8 cellular contexts compared by ENCODE assay signal in the genomic region with DNA sequence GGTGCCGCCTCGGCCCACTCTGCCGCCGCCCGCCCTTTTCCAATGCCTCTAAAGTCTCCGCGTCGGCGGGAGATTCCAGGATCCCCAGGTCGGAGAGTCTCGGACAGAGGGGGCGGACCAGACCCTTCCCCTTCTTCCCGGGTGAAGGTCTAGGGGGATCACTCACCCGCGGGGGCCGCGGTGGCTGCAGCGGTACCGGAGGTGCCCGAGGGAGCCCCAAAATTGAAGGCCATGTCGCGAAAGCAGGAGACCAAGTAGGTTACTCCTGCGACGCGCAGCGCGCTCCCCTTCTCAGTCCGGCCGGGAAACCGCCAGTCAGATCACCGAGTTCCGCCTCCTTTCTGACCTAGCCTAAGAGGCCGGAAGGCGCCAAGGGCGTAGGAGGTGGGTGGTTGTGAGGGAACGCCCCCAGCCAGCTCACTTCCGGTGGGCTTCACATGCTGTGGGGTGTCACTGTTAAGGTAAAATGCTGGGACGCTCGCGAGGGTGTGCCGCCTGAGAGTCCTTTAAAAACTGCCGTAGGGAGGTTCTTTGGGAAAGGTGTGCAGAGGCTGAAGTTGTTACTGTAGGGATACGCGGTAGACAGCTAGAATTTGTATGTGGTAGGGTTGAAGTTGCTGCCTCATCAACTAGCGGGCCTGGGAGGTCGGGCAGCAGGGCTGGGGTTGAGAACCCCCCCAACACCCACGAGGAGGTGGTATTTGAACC. TPM values are rescaled to one million over a fixed set of nuclear protein-coding genes. Genes with fewer than 3 reads are reported as not detected.
DNase-seq lines count a peak whose midpoint lies in the region; ATAC-seq and TF ChIP-seq lines count a peak whose summit lies in the region.

A gene with protein sequence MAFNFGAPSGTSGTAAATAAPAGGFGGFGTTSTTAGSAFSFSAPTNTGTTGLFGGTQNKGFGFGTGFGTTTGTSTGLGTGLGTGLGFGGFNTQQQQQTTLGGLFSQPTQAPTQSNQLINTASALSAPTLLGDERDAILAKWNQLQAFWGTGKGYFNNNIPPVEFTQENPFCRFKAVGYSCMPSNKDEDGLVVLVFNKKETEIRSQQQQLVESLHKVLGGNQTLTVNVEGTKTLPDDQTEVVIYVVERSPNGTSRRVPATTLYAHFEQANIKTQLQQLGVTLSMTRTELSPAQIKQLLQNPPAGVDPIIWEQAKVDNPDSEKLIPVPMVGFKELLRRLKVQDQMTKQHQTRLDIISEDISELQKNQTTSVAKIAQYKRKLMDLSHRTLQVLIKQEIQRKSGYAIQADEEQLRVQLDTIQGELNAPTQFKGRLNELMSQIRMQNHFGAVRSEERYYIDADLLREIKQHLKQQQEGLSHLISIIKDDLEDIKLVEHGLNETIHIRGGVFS (minus strand): TSS at position 256 of the 708 bp plus-strand sequence. CDS start 23 bp downstream, at position 233.

- TF ChIP-seq CTCF in CD8-positive, alpha-beta T cell (IDR thresholded peaks at IDR 0.05): no peak
- TF ChIP-seq CTCF in lower lobe of right lung (IDR thresholded peaks at IDR 0.05): no peak

- intact Hi-C loops in CD8-positive, alpha-beta T cell (cut with DNase I, micrococcal nuclease): loop anchor here (1.0 to 10.0 kb wide), 13 partner anchors 65 to 1714 kb away; a partner anchor contains a TSS
- intact Hi-C loops in lower lobe of right lung (cut with DNase I): no loop called here

- POLR2A ChIA-PET in CD8-positive, alpha-beta T cell (lab: Charles Lee): interaction anchor here (0.9 to 1.9 kb wide), 8 partner anchors 10 to 1045 kb away, joined by 3 to 16 read pairs (median 4); a partner anchor contains a TSS

- H3K4me1 ChIP-seq in CD8-positive, alpha-beta T cell (ENCODE audit: insufficient read depth, low read length): peaks cover 29% of the 10 kb centered on the region
- H3K4me1 ChIP-seq in lower lobe of right lung: peaks cover 28% of the 10 kb centered on the region

- H3K4me3 ChIP-seq in CD8-positive, alpha-beta T cell (ENCODE audit: low read depth, low read length): peak within 1 kb of the TSS; percentile 66
- H3K4me3 ChIP-seq in lower lobe of right lung: peak within 1 kb of the TSS; percentile 86

- no peaks in the 10 kb centered on the region for H3K36me3 ChIP-seq in CD8-positive, alpha-beta T cell (ENCODE audit: insufficient read depth, low read length)
- H3K36me3 ChIP-seq in lower lobe of right lung: peaks cover 10% of the 10 kb centered on the region

- no peaks in the 10 kb centered on the region for H3K9me3 Mint-ChIP-seq in CD8-positive, alpha-beta T cell

- no peaks in the 10 kb centered on the region for H3K27me3 ChIP-seq in CD8-positive, alpha-beta T cell (ENCODE audit: insufficient read depth, low read length)
- no peaks in the 10 kb centered on the region for H3K27me3 ChIP-seq in lower lobe of right lung (ENCODE audit: low read depth)

- peak within 1 kb of the TSS; percentile 96 for H3K27ac Mint-ChIP-seq in CD8-positive, alpha-beta T cell

- H3K4me3 Mint-ChIP-seq in CD8-positive, alpha-beta T cell: peak within 1 kb of the TSS; percentile 96

- peaks cover 45% of the 10 kb centered on the region for H3K4me1 Mint-ChIP-seq in CD8-positive, alpha-beta T cell (ENCODE audit: low read depth)

- peak within 1 kb of the TSS; percentile 90 for H3K27ac ChIP-seq in CD8-positive, alpha-beta T cell (ENCODE audit: low read depth, low read length)
- H3K27ac ChIP-seq in lower lobe of right lung: peak within 1 kb of the TSS; percentile 93

- peak; percentile 98 for ATAC-seq in CD8-positive, alpha-beta T cell
- ATAC-seq in GM19467 (IDR thresholded peaks at IDR 0.05; ENCODE audit: unreplicated experiment) (peak; percentile 98), lower lobe of right lung (peak; percentile 99 to 100)

- H3K36me3 Mint-ChIP-seq in CD8-positive, alpha-beta T cell: peaks cover 20% of the 10 kb centered on the region

- DNase-seq in CD8-positive, alpha-beta T cell: peak; percentile 91 to 96 (median 94)
- DNase-seq in HS-27A (ENCODE audit: low read depth) (peak; percentile 90), NK-92 (lab: John Stamatoyannopoulos, UW; ENCODE audit: unreplicated experiment) (peak; percentile 58), lower lobe of right lung (peak; percentile 97)
- peak; percentile 86 to 89 for DNase-seq in activated CD8-positive, alpha-beta memory T cell treated with anti-CD3 and anti-CD28 coated beads for 1 hour (ENCODE audit: extremely low read depth in 1 of 2, low read depth in 1 of 2)
- peak; percentile 90 for DNase-seq in effector CD4-positive, alpha-beta T cell
- peak; percentile 94 to 96 (median 94) for DNase-seq in stimulated activated CD4-positive, alpha-beta T cell treated with anti-CD3 and anti-CD28 coated beads, TNF-alpha, amount 100 ng/mL, for 24 hours (ENCODE audit: low read depth in 3 of 3)

- H3K9me3 ChIP-seq in CD8-positive, alpha-beta T cell (ENCODE audit: low read length): no peaks in the 10 kb centered on the region
- no peaks in the 10 kb centered on the region for H3K9me3 ChIP-seq in lower lobe of right lung

- H3K27me3 Mint-ChIP-seq in CD8-positive, alpha-beta T cell (ENCODE audit: low read depth): no peaks in the 10 kb centered on the region

- CTCF ChIA-PET in CD8-positive, alpha-beta T cell (lab: Charles Lee): interaction anchor here (1.6 kb wide), 1 partner anchor 229 kb away, joined by 5 read pairs; no protein-coding TSS in a partner anchor

RNA-seq across cellular contexts. Expression of the gene that starts here (rescaled TPM):
- total RNA-seq in CD8-positive, alpha-beta T cell: 100 to 1,000 TPM in 1 of 2 experiments, 10 to 100 TPM in 1; 95.7 to 103 TPM
- 34.5 TPM for total RNA-seq in lower lobe of right lung

Comparison
In these comparisons a context has a peak if more than half of its experiments do, and no peak if none do; other contexts are left out.
1. Peak in every context shown above with its lines: DNase-seq, ATAC-seq, H3K4me3 ChIP-seq and H3K27ac ChIP-seq.